8 cellular contexts compared by ENCODE assay signal in the genomic region with DNA sequence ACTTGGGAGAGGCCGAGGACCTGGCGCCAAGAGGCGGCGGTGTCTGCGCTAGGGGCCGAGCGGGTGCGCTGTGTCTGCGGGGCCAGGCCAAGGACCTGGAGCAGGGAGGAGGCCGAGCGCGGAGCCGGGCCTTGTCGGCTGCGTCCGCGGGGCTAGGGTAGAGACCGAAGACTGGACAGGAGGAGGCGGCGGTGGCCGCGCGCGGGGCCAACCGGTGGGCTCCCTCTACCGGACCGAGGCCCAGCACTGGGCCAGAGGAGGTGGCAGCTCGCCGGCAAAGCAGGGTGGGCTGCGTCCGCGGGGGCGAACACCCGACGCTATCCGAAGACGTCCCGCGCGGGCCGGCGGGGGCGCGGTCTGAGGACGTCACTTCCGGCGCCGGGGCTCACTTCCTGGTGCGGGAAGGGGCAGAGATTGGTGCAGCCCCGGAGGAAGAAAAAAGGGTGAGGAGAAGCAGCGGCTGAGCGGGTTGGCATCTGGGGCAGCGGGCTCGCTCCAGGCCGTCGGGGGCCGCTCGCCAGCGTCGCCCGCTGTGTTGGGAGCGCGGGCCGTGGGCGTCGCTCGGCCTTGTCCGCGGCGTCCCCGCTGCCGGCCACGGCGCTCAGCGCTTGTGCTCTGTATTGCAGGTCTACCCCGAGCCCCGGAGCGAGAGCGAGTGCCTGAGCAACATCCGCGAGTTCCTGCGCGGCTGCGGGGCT. TPM values are rescaled to one million over a fixed set of nuclear protein-coding genes. Genes with fewer than 3 reads are reported as not detected.
A peak's percentile ranks its signal among the peaks of the same experiment; 100 is the strongest.
DNase-seq lines count a peak whose midpoint lies in the region; ATAC-seq and TF ChIP-seq lines count a peak whose summit lies in the region.

No MANE protein-coding gene starts in this region.

- TF ChIP-seq EP300 in upper lobe of left lung (IDR thresholded peaks at IDR 0.05): peak in 2 of 4 donors; percentile 48 to 79

- no peaks in the 10 kb centered on the region for H3K36me3 ChIP-seq in heart right ventricle
- no peaks in the 10 kb centered on the region for H3K36me3 ChIP-seq in upper lobe of left lung

- TF ChIP-seq POLR2A in upper lobe of left lung (IDR thresholded peaks at IDR 0.05): peak; percentile 90 to 95 (median 95)

- ATAC-seq in HG02759 (IDR thresholded peaks at IDR 0.05; ENCODE audit: unreplicated experiment) (peak; percentile 91), heart right ventricle (peak; percentile 97 to 99 (median 98)), upper lobe of left lung (ENCODE audit: low FRiP score in 2 of 2) (peak; percentile 91 to 98)

- intact Hi-C loops in heart right ventricle (cut with DNase I): loop anchor here in 9 of 10 donors (1.0 to 10.0 kb wide), 13 partner anchors 36 to 129 kb away; partner anchors contain the start of gene ARHGEF7 (in 1 of the 9)
- intact Hi-C loops in posterior cingulate gyrus (cut with DNase I): loop anchor here (5.0 to 10.0 kb wide), 2 partner anchors 59 to 301 kb away; no protein-coding TSS in a partner anchor

- DNase-seq in NCI-H1105 treated with DMSO at 0.1 percent for 48 hours (lab: John Stamatoyannopoulos, UW) (peak; percentile 94), SW 1271 (lab: John Stamatoyannopoulos, UW) (peak; percentile 10 to 47), heart right ventricle (peak; percentile 94 to 95), posterior cingulate gyrus (peak; percentile 91 to 99 (median 94)), upper lobe of left lung (peak; percentile 86 to 100)

- peak overlapping the region; percentile 95 for H3K4me3 ChIP-seq in GM12875 (ENCODE audit: low read depth, low read length)
- peak overlapping the region; percentile 72 to 95 (median 89) for H3K4me3 ChIP-seq in heart right ventricle
- H3K4me3 ChIP-seq in upper lobe of left lung: peak overlapping the region; percentile 70 to 88 (median 80)

- TF ChIP-seq CTCF in GM12875 (IDR thresholded peaks at IDR 0.05; ENCODE audit: borderline replicate concordance, insufficient read depth, low read depth, low read length) (no peak; the same call in 1 of the 2 replicates), heart right ventricle (IDR thresholded peaks at IDR 0.05) (peak in 5 of 9 donors; percentile 26 to 67 (median 49)), upper lobe of left lung (IDR thresholded peaks at IDR 0.05) (peak in 3 of 6 experiments; percentile 26 to 67 (median 37))

- H3K9me3 ChIP-seq in heart right ventricle (no peaks in the 10 kb centered on the region), upper lobe of left lung (no peaks in the 10 kb centered on the region)

- H3K4me1 ChIP-seq in heart right ventricle (peaks cover 10 to 68% (median 31%) of the 10 kb centered on the region in 9 donors), upper lobe of left lung (peaks cover 27 to 48% (median 35%) of the 10 kb centered on the region in 4 donors)

- WGBS in adipose tissue, 3 donors: 0 to 1% (median 0%) methylated on average over 69 to 84 of the region's 84 CpGs
- WGBS in heart right ventricle, 2 donors: 0% methylated on average over 82 to 84 of the region's 84 CpGs
- WGBS in upper lobe of left lung, 2 donors: 0% methylated on average over 60 of the region's 84 CpGs; no CpG with 5 or more reads in 1 of the 2 donors

- H3K27ac ChIP-seq in adipose tissue (ENCODE audit: low read depth, low read length): peak overlapping the region; percentile 81
- H3K27ac ChIP-seq in heart right ventricle: peak overlapping the region; percentile 89 to 99 (median 96)
- peak overlapping the region; percentile 91 to 99 (median 96) for H3K27ac ChIP-seq in upper lobe of left lung

- H3K27me3 ChIP-seq in heart right ventricle (peaks cover 0 to 4% (median 0%) of the 10 kb centered on the region in 7 donors), upper lobe of left lung (no peaks in the 10 kb centered on the region)

RNA-seq across cellular contexts. Expression of gene ARHGEF7, which starts 38.3 kb away (rescaled TPM):
- polyA plus RNA-seq in adipose tissue (10 to 100 TPM; 14.0 to 41.9 (median 27.8) TPM), heart right ventricle (10 to 100 TPM; 18.4 to 23.0 TPM)
- total RNA-seq in heart right ventricle (10 to 100 TPM; 38.9 to 56.6 (median 47.3) TPM), upper lobe of left lung (100 to 1,000 TPM in 2 of 6 donors, 10 to 100 TPM in 4; 50.3 to 130 (median 67.4) TPM)

Comparison
In these comparisons a context has a peak if more than half of its experiments do, and no peak if none do; other contexts are left out.
1. Peak in every context shown above with its lines: DNase-seq, ATAC-seq, H3K4me3 ChIP-seq and H3K27ac ChIP-seq.
2. DNase-seq: peak in every context shown above with its lines; median percentile 94 in heart right ventricle; 94 in posterior cingulate gyrus; 94 in NCI-H1105 treated with DMSO at 0.1 percent for 48 hours; 93 in upper lobe of left lung; 28 in SW 1271.